19 cellular contexts compared by ENCODE assay signal in genomic region chr2:238299803-238300202, GRCh38. TPM values are rescaled to one million over a fixed set of nuclear protein-coding genes. Genes with fewer than 3 reads are reported as not detected.
DNase-seq lines count a peak whose midpoint lies in the region; ATAC-seq, FAIRE-seq and TF ChIP-seq lines count a peak whose summit lies in the region.
"Had no signal": no experiment of that assay in that cellular context is flagged by ENCODE, and none has a peak within 500 bp of the region (broad histone marks: within the 10 kb centered on the region; RNA-seq: fewer than 3 reads in every experiment).

No MANE protein-coding gene starts in this region.

- CTCF ChIA-PET in A549 (lab: Yijun Ruan, JAX): interaction anchor here (1.0 to 1.9 kb wide), 5 partner anchors 9 to 43 kb away, joined by 3 to 9 read pairs (median 4); no protein-coding TSS in a partner anchor

- H3K27ac ChIP-seq in A549 (peak overlapping the region; percentile 68 to 71), Peyer's patch (peak overlapping the region in 3 of 4 donors; percentile 5 to 67 (median 56)), keratinocyte (ENCODE audit: control insufficient read depth, insufficient read depth, low read length) (no peak overlapping the region), prostate gland (peak overlapping the region; percentile 61 to 71)
- H3K27ac ChIP-seq: heart right ventricle, HL-60 had no signal

- ATAC-seq in A549: peak in 1 of 2 experiments; percentile 68; a peak in 3 of 6 replicates
- no peak for ATAC-seq in HG02938 (IDR thresholded peaks at IDR 0.05; ENCODE audit: unreplicated experiment)
- no peak for ATAC-seq in GM18868 (IDR thresholded peaks at IDR 0.05; ENCODE audit: unreplicated experiment)
- ATAC-seq: GM12878; heart right ventricle; K562; stimulated activated effector memory CD8-positive, alpha-beta T cell treated with anti-CD3 and anti-CD28 coated beads, Interleukin-12 subunit alpha, Interleukin-12 subunit beta, amount 100 ng/mL, for 72 hours had no signal

- H3K79me2 ChIP-seq in keratinocyte (ENCODE audit: control insufficient read depth, insufficient read depth, low read length): no peaks in the 10 kb centered on the region

- H3K27me3 ChIP-seq in Peyer's patch (no peaks in the 10 kb centered on the region), keratinocyte (ENCODE audit: control insufficient read depth, extremely low read depth, insufficient read depth, low read length) (peaks cover 14% of the 10 kb centered on the region), prostate gland (replicated peaks; ENCODE audit: insufficient read depth) (no peaks in the 10 kb centered on the region)

- POLR2A ChIA-PET in A549 (lab: Yijun Ruan, JAX): no interaction called here

- H3K4me2 ChIP-seq in A549 (peak overlapping the region; percentile 64), keratinocyte (ENCODE audit: control insufficient read depth, extremely low read depth, insufficient read depth, low read depth, low read length) (no peak overlapping the region)

- no peaks in the 10 kb centered on the region for H4K20me1 ChIP-seq in keratinocyte (ENCODE audit: control insufficient read depth, extremely low read depth, insufficient read depth, low read length)

- DNase-seq in A549 (ENCODE audit: low read depth in 1 of 2, low spot score in 1 of 2): peak in 1 of 2 experiments; percentile 35
- no peak for DNase-seq in Peyer's patch
- DNase-seq in keratinocyte (ENCODE audit: low read depth, low spot score): no peak
- peak; percentile 82 for DNase-seq in prostate gland (ENCODE audit: low spot score)
- DNase-seq in NCI-H2081 (lab: John Stamatoyannopoulos, UW): no peak
- DNase-seq in D341Med (ENCODE audit: low spot score): no peak
- DNase-seq: activated naive CD4-positive, alpha-beta T cell; CD4-positive, alpha-beta T cell; heart right ventricle; islet precursor cell; NCI-H1092; NK-92 treated with Interleukin-12 subunit alpha and Interleukin-12 subunit beta, amount 100 ng/mL, for 24 hours; T-helper 2 cell had no signal

- H2AFZ ChIP-seq in keratinocyte (ENCODE audit: control insufficient read depth, low read length): peak overlapping the region; percentile 10

- intact Hi-C loops in prostate gland (cut with DNase I): no loop called here

- H3K9me3 ChIP-seq in A549: no peaks in the 10 kb centered on the region
- H3K9me3 ChIP-seq in Peyer's patch: no peaks in the 10 kb centered on the region
- H3K9me3 ChIP-seq in keratinocyte (ENCODE audit: control insufficient read depth, low read depth, low read length): no peaks in the 10 kb centered on the region
- H3K9me3 ChIP-seq in prostate gland: no peaks in the 10 kb centered on the region
- H3K9me3 ChIP-seq: heart right ventricle had no signal

- no peak for TF ChIP-seq EP300 in A549 (IDR thresholded peaks at IDR 0.05)

- no peak for FAIRE-seq in A549 (lab: Jason Lieb, UNC)
- no peak for FAIRE-seq in keratinocyte (lab: Jason Lieb, UNC)
- FAIRE-seq: GM12878, K562 had no signal

- H3K4me1 ChIP-seq in A549 (peaks cover 28% of the 10 kb centered on the region), Peyer's patch (peaks cover 0 to 22% (median 0%) of the 10 kb centered on the region in 4 donors), keratinocyte (ENCODE audit: control insufficient read depth, extremely low read depth, insufficient read depth, low read length) (no peaks in the 10 kb centered on the region), prostate gland (replicated peaks) (no peaks in the 10 kb centered on the region)
- H3K4me1 ChIP-seq: heart right ventricle had no signal

- H3K9me1 ChIP-seq in keratinocyte (ENCODE audit: control insufficient read depth, extremely low read depth, insufficient read depth, low read length): no peaks in the 10 kb centered on the region

- no peak overlapping the region for H3K9ac ChIP-seq in keratinocyte (ENCODE audit: control insufficient read depth, extremely low read depth, insufficient read depth, low read length)

- no peak for TF ChIP-seq RAD21 in A549 (conservative IDR thresholded peaks at IDR 0.05 in 1 of 2, IDR thresholded peaks at IDR 0.05 in 1 of 2)

- TF ChIP-seq CTCF in A549 (IDR thresholded peaks at IDR 0.05) (no peak), Peyer's patch (IDR thresholded peaks at IDR 0.05) (no peak), keratinocyte (optimal IDR thresholded peaks at IDR 0.05 in 1 of 3, IDR thresholded peaks at IDR 0.05 in 1 of 3, conservative IDR thresholded peaks at IDR 0.05 in 1 of 3; ENCODE audit: extremely low read depth in 1 of 3, insufficient read depth in 2 of 3, low read length in 3 of 3) (no peak), prostate gland (IDR thresholded peaks at IDR 0.05) (peak in 2 of 4 experiments; percentile 24 to 30)

- dilution Hi-C loops in keratinocyte (cut with MboI; ENCODE audit: extremely low pct_ligation_motif_present, low sequenced_read_pairs): no loop called here

- no peak overlapping the region for H3K4me3 ChIP-seq in A549
- H3K4me3 ChIP-seq in Peyer's patch: peak overlapping the region in 1 of 4 donors; percentile 7
- no peak overlapping the region for H3K4me3 ChIP-seq in keratinocyte (ENCODE audit: control insufficient read depth in 2 of 3, extremely low read depth in 1 of 3, insufficient read depth in 2 of 3, low read depth in 1 of 3, low read length in 3 of 3)
- no peak overlapping the region for H3K4me3 ChIP-seq in prostate gland
- H3K4me3 ChIP-seq: GM12878, heart right ventricle, K562 had no signal

- WGBS in A549 (ENCODE audit: missing lambda C conversion rate): 46% methylated on average over 7 of the region's 7 CpGs
- 9% methylated on average over 7 of the region's 7 CpGs for WGBS in prostate gland

- H3K36me3 ChIP-seq in Peyer's patch (no peaks in the 10 kb centered on the region), keratinocyte (ENCODE audit: control insufficient read depth in 2 of 2, extremely low read depth in 1 of 2, insufficient read depth in 2 of 2, low read length in 2 of 2) (no peaks in the 10 kb centered on the region), prostate gland (no peaks in the 10 kb centered on the region)
- H3K36me3 ChIP-seq: heart right ventricle had no signal

- TF ChIP-seq POLR2A in A549 (IDR thresholded peaks at IDR 0.05; ENCODE audit: low read length) (no peak), Peyer's patch (IDR thresholded peaks at IDR 0.05) (no peak), prostate gland (IDR thresholded peaks at IDR 0.05) (peak; percentile 35)

TF ChIP-seq in A549, 52 proteins besides CTCF, POLR2A, EP300 and RAD21 (continues in another document):
- TF ChIP-seq FOSL2 (IDR thresholded peaks at IDR 0.05) (no peak), FOSL2 (CRISPR knock-in tag; IDR thresholded peaks at IDR 0.05) (no peak), ESRRA (IDR thresholded peaks at IDR 0.05; ENCODE audit: borderline replicate concordance, low read length) (no peak)

RNA-seq across cellular contexts. Expression of gene PER2, which starts 11.4 kb away (rescaled TPM):
- polyA plus RNA-seq in A549 (2011; rRNA removed) (8.5 and 14.4 TPM in 2 replicates), A549 (2017; fragmentation: RNase III; extraction: RNeasy Plus Mini Kit Qiagen cat#74134 plus additional on column Dnase treatment) (3.4 to 4.2 TPM (median 3.6 TPM) in 3 replicates), keratinocyte (0.68 to 2.0 TPM (median 1.6 TPM) in 3 replicates)
- polyA plus RNA-seq in A549 (2012; cell fraction: cytosol; rRNA removed): 3.6 and 4.8 TPM in 2 replicates
- 13.6 and 17.0 TPM in 2 replicates for polyA plus RNA-seq in A549 (2012; cell fraction: nucleus; rRNA removed)
- polyA minus RNA-seq in A549 (2011; rRNA and poly(A)+ RNA removed): 48.9 and 52.8 TPM in 2 replicates
- total RNA-seq in Peyer's patch (10 to 100 TPM; 15.6 to 65.2 (median 38.2) TPM), prostate gland (10 to 100 TPM; 24.0 to 53.1 TPM)
- 3.1 TPM for polyA plus RNA-seq in keratinocyte (2011; ENCODE audit: low read depth)
- polyA plus RNA-seq in keratinocyte (2011; cell fraction: cytosol; rRNA removed): 0.69 and 0.90 TPM in 2 replicates
- polyA plus RNA-seq in keratinocyte (2011; cell fraction: nucleus; rRNA removed): 4.1 and 5.4 TPM in 2 replicates
- polyA plus RNA-seq in keratinocyte (2012; ENCODE audit: low replicate concordance): 1.9 and 2.4 TPM in 2 replicates
- polyA minus RNA-seq in keratinocyte: 2.6 to 6.8 TPM (median 3.8 TPM) in 3 replicates
- 0.96 TPM for polyA minus RNA-seq in keratinocyte (2011; cell fraction: cytosol; rRNA and poly(A)+ RNA removed)
- polyA minus RNA-seq in keratinocyte (2011; cell fraction: nucleus; rRNA and poly(A)+ RNA removed): 3.4 and 8.0 TPM in 2 replicates

RNA-seq across cellular contexts. Expression of gene TRAF3IP1, which starts 20.5 kb away (rescaled TPM):
- polyA plus RNA-seq in A549 (2011; rRNA removed) (10.6 and 10.9 TPM in 2 replicates), A549 (2017; fragmentation: RNase III; extraction: RNeasy Plus Mini Kit Qiagen cat#74134 plus additional on column Dnase treatment) (19.1 to 20.2 TPM (median 19.2 TPM) in 3 replicates), keratinocyte (6.4 to 7.0 TPM (median 7.0 TPM) in 3 replicates)
- polyA plus RNA-seq in A549 (2012; cell fraction: cytosol; rRNA removed): 10.9 and 12.1 TPM in 2 replicates
- polyA plus RNA-seq in A549 (2012; cell fraction: nucleus; rRNA removed): 9.5 and 9.6 TPM in 2 replicates
- 8.8 and 12.3 TPM in 2 replicates for polyA minus RNA-seq in A549 (2011; rRNA and poly(A)+ RNA removed)
- total RNA-seq in Peyer's patch (10 to 100 TPM; 11.0 to 27.2 (median 13.4) TPM), prostate gland (10 to 100 TPM; 14.4 to 18.5 TPM)
- 32.3 TPM for polyA plus RNA-seq in keratinocyte (2011; ENCODE audit: low read depth)
- 7.0 and 7.4 TPM in 2 replicates for polyA plus RNA-seq in keratinocyte (2011; cell fraction: cytosol; rRNA removed)
- polyA plus RNA-seq in keratinocyte (2011; cell fraction: nucleus; rRNA removed): 11.4 and 12.1 TPM in 2 replicates
- 9.2 and 16.0 TPM in 2 replicates for polyA plus RNA-seq in keratinocyte (2012; ENCODE audit: low replicate concordance)
- polyA minus RNA-seq in keratinocyte: 6.4 to 28.3 TPM (median 14.0 TPM) in 3 replicates
- 3.6 TPM for polyA minus RNA-seq in keratinocyte (2011; cell fraction: cytosol; rRNA and poly(A)+ RNA removed)
- polyA minus RNA-seq in keratinocyte (2011; cell fraction: nucleus; rRNA and poly(A)+ RNA removed): 4.5 and 8.9 TPM in 2 replicates

RNA-seq across cellular contexts. Expression of gene HES6, which starts 60.0 kb away (rescaled TPM):
- polyA plus RNA-seq in A549 (2011; rRNA removed): 5.2 and 5.4 TPM in 2 replicates
- 12.4 and 18.3 TPM in 2 replicates for polyA plus RNA-seq in A549 (2012; cell fraction: cytosol; rRNA removed)
- 32.5 and 39.1 TPM in 2 replicates for polyA plus RNA-seq in A549 (2012; cell fraction: nucleus; rRNA removed)
- 6.1 to 7.5 TPM (median 7.3 TPM) in 3 replicates for polyA plus RNA-seq in A549 (2017; fragmentation: RNase III; extraction: RNeasy Plus Mini Kit Qiagen cat#74134 plus additional on column Dnase treatment)
- polyA minus RNA-seq in A549 (2011; rRNA and poly(A)+ RNA removed): 1.0 and 1.7 TPM in 2 replicates
- 100 to 1,000 TPM in 1 of 4 donors, 10 to 100 TPM in 3; 26.6 to 128 (median 51.1) TPM for total RNA-seq in Peyer's patch
- 0.76 to 0.80 TPM (median 0.77 TPM) in 3 replicates for polyA plus RNA-seq in keratinocyte
- 0.49 TPM for polyA plus RNA-seq in keratinocyte (2011; ENCODE audit: low read depth)
- polyA plus RNA-seq in keratinocyte (2011; cell fraction: cytosol; rRNA removed): 0.23 and 0.66 TPM in 2 replicates
- polyA plus RNA-seq in keratinocyte (2011; cell fraction: nucleus; rRNA removed): 0.90 and 1.2 TPM in 2 replicates
- polyA plus RNA-seq in keratinocyte (2012; ENCODE audit: low replicate concordance): 1.3 and 1.7 TPM in 2 replicates
- 0.26 to 0.89 TPM in 2 of 3 replicates, not detected in the other for polyA minus RNA-seq in keratinocyte
- polyA minus RNA-seq in keratinocyte (2011; cell fraction: cytosol; rRNA and poly(A)+ RNA removed): not detected
- polyA minus RNA-seq in keratinocyte (2011; cell fraction: nucleus; rRNA and poly(A)+ RNA removed): not detected in 2 replicates
- 10 to 100 TPM in 1 of 2 donors, 1 to 10 TPM in 1; 2.9 to 17.7 TPM for total RNA-seq in prostate gland
